17 cellular contexts compared by ENCODE assay signal in genomic region chr9:131887680-131888079, GRCh38.
"Had no signal": no experiment of that assay in that cellular context is flagged by ENCODE, and none has a peak within 500 bp of the region (broad histone marks: within the 10 kb centered on the region; RNA-seq: fewer than 3 reads in every experiment).

No MANE protein-coding gene starts in this region.

- H3K4me1 ChIP-seq: prostate gland had no signal

- H3K27me3 ChIP-seq: gastrocnemius medialis, heart left ventricle, neural progenitor cell, right atrium auricular region, transverse colon had no signal

- DNase-seq: activated B cell treated with CpG ODN at 0.5 μM for 24 hours; activated CD4-positive, alpha-beta memory T cell treated with anti-CD3 and anti-CD28 coated beads for 36 hours; activated CD4-positive, alpha-beta T cell treated with anti-CD3 and anti-CD28 coated beads for 4 hours; activated naive CD8-positive, alpha-beta T cell treated with anti-CD3 and anti-CD28 coated beads for 36 hours; activated T-cell treated with anti-CD3 and anti-CD28 coated beads for 4 hours; amniotic stem cell; caudate nucleus; erythroblast; gastrocnemius medialis; heart left ventricle; kidney; stimulated activated naive CD8-positive, alpha-beta T cell treated with anti-CD3 and anti-CD28 coated beads, Interleukin-15, Interleukin-2, amounts not matched to agents 100 U/mL and 50 U/mL, for 24 hours; transverse colon had no signal

- H3K9ac ChIP-seq: neural progenitor cell had no signal

- ATAC-seq: gastrocnemius medialis; heart left ventricle; left lobe of liver; stimulated activated naive CD8-positive, alpha-beta T cell treated with anti-CD3 and anti-CD28 coated beads, Interleukin-15, Interleukin-2, amounts not matched to agents 100 U/mL and 50 U/mL, for 24 hours had no signal

- H3K27ac ChIP-seq: gastrocnemius medialis, heart left ventricle, neural progenitor cell, prostate gland, transverse colon had no signal

- H2AFZ ChIP-seq: neural progenitor cell had no signal

- H3K4me3 ChIP-seq: gastrocnemius medialis, heart left ventricle, neural progenitor cell, prostate gland, right atrium auricular region, transverse colon had no signal

- H3K4me2 ChIP-seq: neural progenitor cell had no signal

- FAIRE-seq: kidney had no signal

- H3K36me3 ChIP-seq: gastrocnemius medialis, neural progenitor cell, prostate gland, right atrium auricular region, transverse colon had no signal

- H3K9me3 ChIP-seq: gastrocnemius medialis, heart left ventricle, prostate gland, right atrium auricular region, transverse colon had no signal
